In genomic region chr19:49224856-49225255, GRCh38 we compare ENCODE assay signal across 8 cellular contexts.
DNase-seq lines count a peak whose midpoint lies in the region; ATAC-seq and TF ChIP-seq lines count a peak whose summit lies in the region.

No MANE protein-coding gene starts in this region.

- H3K4me1 Mint-ChIP-seq in activated naive CD8-positive, alpha-beta T cell treated with anti-CD3 and anti-CD28 coated beads, Interleukin-2, amount 10 ng/mL, durations not matched to agents 7 days and 5 days: peaks cover 2% of the 10 kb centered on the region

- no peaks in the 10 kb centered on the region for H3K27me3 ChIP-seq in upper lobe of right lung

- DNase-seq in Caki2 (ENCODE audit: low read depth): peak; percentile 80
- DNase-seq in NCI-H526 treated with DMSO at 0.1 percent for 48 hours (lab: John Stamatoyannopoulos, UW): peak; percentile 2
- DNase-seq in activated naive CD8-positive, alpha-beta T cell treated with anti-CD3 and anti-CD28 coated beads, Interleukin-2, amount 10 ng/mL, durations not matched to agents 7 days and 5 days: no peak
- DNase-seq in iPS-NIHi7 (ENCODE audit: extremely low spot score): peak; percentile 82
- DNase-seq in upper lobe of right lung: no peak
- DNase-seq in occipital lobe (lab: John Stamatoyannopoulos, UW): no peak

- peaks cover 4% of the 10 kb centered on the region for H3K27me3 Mint-ChIP-seq in activated naive CD8-positive, alpha-beta T cell treated with anti-CD3 and anti-CD28 coated beads, Interleukin-2, amount 10 ng/mL, durations not matched to agents 7 days and 5 days

- TF ChIP-seq CTCF in HEK293 (tag by site-specific recombination; IDR thresholded peaks at IDR 0.05): peak; percentile 74
- TF ChIP-seq CTCF in upper lobe of right lung (IDR thresholded peaks at IDR 0.05): peak; percentile 34

- peak; percentile 38 for ATAC-seq in activated naive CD8-positive, alpha-beta T cell treated with anti-CD3 and anti-CD28 coated beads, Interleukin-2, amount 10 ng/mL, durations not matched to agents 7 days and 5 days (ENCODE audit: low read depth)
- ATAC-seq in upper lobe of right lung: peak; percentile 71
- ATAC-seq in GM18907 (IDR thresholded peaks at IDR 0.05; ENCODE audit: unreplicated experiment): no peak

- H3K36me3 ChIP-seq in HEK293 (ENCODE audit: control insufficient read depth in 2 of 2, insufficient read depth in 1 of 2, low read length in 2 of 2) (no peaks in the 10 kb centered on the region), upper lobe of right lung (no peaks in the 10 kb centered on the region)

- no peak overlapping the region for H3K27ac ChIP-seq in HEK293 (ENCODE audit: extremely low read depth, low read depth, low read length)
- no peak overlapping the region for H3K27ac ChIP-seq in upper lobe of right lung

- intact Hi-C loops in upper lobe of right lung (cut with DNase I): loop anchor here (10.0 kb wide), 1 partner anchor 220 kb away; the partner anchor contains the start of gene SLC17A7

- no peaks in the 10 kb centered on the region for H3K9me3 Mint-ChIP-seq in activated naive CD8-positive, alpha-beta T cell treated with anti-CD3 and anti-CD28 coated beads, Interleukin-2, amount 10 ng/mL, durations not matched to agents 7 days and 5 days

- no peak overlapping the region for H3K4me3 Mint-ChIP-seq in activated naive CD8-positive, alpha-beta T cell treated with anti-CD3 and anti-CD28 coated beads, Interleukin-2, amount 10 ng/mL, durations not matched to agents 7 days and 5 days

- H3K4me3 ChIP-seq in HEK293 (ENCODE audit: low read depth, low read length): no peak overlapping the region
- no peak overlapping the region for H3K4me3 ChIP-seq in upper lobe of right lung

- H3K27ac Mint-ChIP-seq in activated naive CD8-positive, alpha-beta T cell treated with anti-CD3 and anti-CD28 coated beads, Interleukin-2, amount 10 ng/mL, durations not matched to agents 7 days and 5 days: no peak overlapping the region

- in situ Hi-C loops in Caki2 (cut with HindIII; ENCODE audit: low pct_unique_long_range_greater_than_20kb, low sequenced_read_pairs): no loop called here

- no peaks in the 10 kb centered on the region for H3K36me3 Mint-ChIP-seq in activated naive CD8-positive, alpha-beta T cell treated with anti-CD3 and anti-CD28 coated beads, Interleukin-2, amount 10 ng/mL, durations not matched to agents 7 days and 5 days

- H3K4me1 ChIP-seq in HEK293 (ENCODE audit: control insufficient read depth, insufficient read depth, low read length): no peaks in the 10 kb centered on the region
- no peaks in the 10 kb centered on the region for H3K4me1 ChIP-seq in upper lobe of right lung

- CTCF ChIA-PET in HEK293 (lab: Yijun Ruan, JAX): interaction anchor here (0.5 to 7.5 kb wide), 56 partner anchors 12 to 958 kb away, joined by 3 to 113 read pairs (median 4); partner anchors contain the start of genes GYS1, HRC, LIN7B and PIH1D1

- H3K9me3 ChIP-seq in HEK293 (ENCODE audit: control insufficient read depth, insufficient read depth, low read depth, low read length) (no peaks in the 10 kb centered on the region), upper lobe of right lung (no peaks in the 10 kb centered on the region)

- POLR2A ChIA-PET in HEK293 (lab: Yijun Ruan, JAX): interaction anchor here (0.6 kb wide), 1 partner anchor 238 kb away, joined by 3 read pairs; no protein-coding TSS in a partner anchor
- POLR2A ChIA-PET in activated naive CD8-positive, alpha-beta T cell treated with anti-CD3 and anti-CD28 coated beads, Interleukin-2, amount 10 ng/mL, durations not matched to agents 7 days and 5 days (lab: Charles Lee): no interaction called here

TF ChIP-seq in HEK293, 187 proteins besides CTCF, POLR2A, EP300 and RAD21 (continues in another document):
- TF ChIP-seq ZNF561 (tag by site-specific recombination; IDR thresholded peaks at IDR 0.05; ENCODE audit: borderline replicate concordance) (peak; percentile 24; the same call in 1 of the 2 replicates), ZBTB10 (tag by site-specific recombination; IDR thresholded peaks at IDR 0.05) (no peak), EGR2 (tag by site-specific recombination; IDR thresholded peaks at IDR 0.05; ENCODE audit: low read depth) (0 out of 2 replicates have a peak, but pooled peaks have one; percentile 26), ZNF792 (tag by site-specific recombination; IDR thresholded peaks at IDR 0.05) (no peak), ZNF449 (tag by site-specific recombination; IDR thresholded peaks at IDR 0.05) (no peak), ZNF292 (tag by site-specific recombination; IDR thresholded peaks at IDR 0.05; ENCODE audit: borderline replicate concordance, low read depth) (no peak), ZNF580 (tag by site-specific recombination; IDR thresholded peaks at IDR 0.05) (0 out of 2 replicates have a peak, but pooled peaks have one; percentile 40), ZNF426 (tag by site-specific recombination; IDR thresholded peaks at IDR 0.05) (no peak), GLIS1 (tag by site-specific recombination; IDR thresholded peaks at IDR 0.05) (0 out of 2 replicates have a peak, but pooled peaks have one; percentile 5), KLF8 (tag by site-specific recombination; IDR thresholded peaks at IDR 0.05) (0 out of 2 replicates have a peak, but pooled peaks have one; percentile 25), ZBTB17 (tag by site-specific recombination; IDR thresholded peaks at IDR 0.05) (no peak), ZNF548 (tag by site-specific recombination; IDR thresholded peaks at IDR 0.05) (no peak), ZNF335 (tag by site-specific recombination; conservative IDR thresholded peaks at IDR 0.05) (no peak), ZBTB8A (tag by site-specific recombination; IDR thresholded peaks at IDR 0.05) (no peak), ZSCAN30 (tag by site-specific recombination; IDR thresholded peaks at IDR 0.05) (peak; percentile 78; the same call in 1 of the 2 replicates), ZNF521 (tag by site-specific recombination; IDR thresholded peaks at IDR 0.05) (no peak), GLI4 (tag by site-specific recombination; IDR thresholded peaks at IDR 0.05) (no peak), PRDM4 (tag by site-specific recombination; IDR thresholded peaks at IDR 0.05) (no peak), TRIM28 (IDR thresholded peaks at IDR 0.05; ENCODE audit: borderline replicate concordance, low read length) (no peak)

Comparison
In these comparisons a context has a peak if more than half of its experiments do, and no peak if none do; other contexts are left out.
1. DNase-seq: peak in Caki2 (single experiment), NCI-H526 treated with DMSO at 0.1 percent for 48 hours (single experiment) and iPS-NIHi7 (single experiment); none in activated naive CD8-positive, alpha-beta T cell treated with anti-CD3 and anti-CD28 coated beads, Interleukin-2, amount 10 ng/mL, durations not matched to agents 7 days and 5 days (single experiment), upper lobe of right lung (single experiment) and occipital lobe (single experiment).